In genomic region chr17:82088838-82089722, GRCh38 we compare ENCODE assay signal across 18 cellular contexts. TPM values are rescaled to one million over a fixed set of nuclear protein-coding genes. Genes with fewer than 3 reads are reported as not detected.
DNase-seq lines count a peak whose midpoint lies in the region; ATAC-seq and TF ChIP-seq lines count a peak whose summit lies in the region.
"Had no signal": no experiment of that assay in that cellular context is flagged by ENCODE, and none has a peak within 500 bp of the region (broad histone marks: within the 10 kb centered on the region; RNA-seq: fewer than 3 reads in every experiment).

No MANE protein-coding gene starts in this region.

- H3K27me3 ChIP-seq in mammary epithelial cell (ENCODE audit: insufficient read depth, low read length) (no peaks in the 10 kb centered on the region), IMR-90 (ENCODE audit: control insufficient read depth, insufficient read depth, low read length) (no peaks in the 10 kb centered on the region), left ventricle myocardium inferior (ENCODE audit: low read depth) (no peaks in the 10 kb centered on the region), psoas muscle (ENCODE audit: insufficient read depth in 3 of 3, low read length in 2 of 3) (no peaks in the 10 kb centered on the region)
- H3K27me3 ChIP-seq: BLaER1 treated with 17β-estradiol and CSF1 and Interleukin-3, amounts not matched to agents 10 nM and 100 nM had no signal

- H4K5ac ChIP-seq in IMR-90 (ENCODE audit: low read depth, low read length) = no peak overlapping the region

- TF ChIP-seq POLR2A in IMR-90 (IDR thresholded peaks at IDR 0.05; ENCODE audit: low read depth, low read length) = no peak

- no peak overlapping the region for H2BK20ac ChIP-seq in IMR-90 (ENCODE audit: low read depth, low read length)

- H3K4me3 ChIP-seq in mammary epithelial cell (replicated peaks in 1 of 3; ENCODE audit: insufficient read depth in 1 of 3, low read depth in 2 of 3, low read length in 3 of 3) = no peak overlapping the region
- no peak overlapping the region for H3K4me3 ChIP-seq in IMR-90 (ENCODE audit: insufficient read depth, low read depth, low read length)
- no peak overlapping the region for H3K4me3 ChIP-seq in left ventricle myocardium inferior
- no peak overlapping the region for H3K4me3 ChIP-seq in psoas muscle
- H3K4me3 ChIP-seq: BLaER1 treated with 17β-estradiol and CSF1 and Interleukin-3, amounts not matched to agents 10 nM and 100 nM; GM23338 had no signal

- in situ Hi-C loops in mammary epithelial cell (cut with MboI; ENCODE audit: low sequenced_read_pairs in 2 of 2) (no loop called here), IMR-90 (cut with MboI; ENCODE audit: low sequenced_read_pairs) (no loop called here)

- TF ChIP-seq CTCF in MCF 10A (IDR thresholded peaks at IDR 0.05; ENCODE audit: unreplicated experiment) = no peak
- no peak for TF ChIP-seq CTCF in mammary epithelial cell (conservative IDR thresholded peaks at IDR 0.05 in 1 of 2, IDR thresholded peaks at IDR 0.05 in 1 of 2; ENCODE audit: extremely low read depth in 1 of 2, insufficient read depth in 1 of 2, low read depth in 1 of 2, low read length in 2 of 2)
- TF ChIP-seq CTCF in IMR-90 (conservative IDR thresholded peaks at IDR 0.05; ENCODE audit: low read depth, low read length) = no peak
- TF ChIP-seq CTCF in left ventricle myocardium inferior (IDR thresholded peaks at IDR 0.05; ENCODE audit: borderline replicate concordance) = no peak
- no peak for TF ChIP-seq CTCF in psoas muscle (IDR thresholded peaks at IDR 0.05)

- CTCF ChIA-PET in MCF 10A (lab: Yijun Ruan, JAX) (interaction anchor here (0.7 kb wide), 2 partner anchors 16 to 130 kb away, joined by 3 read pairs; no protein-coding TSS in a partner anchor), mammary epithelial cell (lab: Charles Lee; ENCODE audit: low non-redundant PET) (no interaction called here), IMR-90 (lab: Yijun Ruan, JAX) (no interaction called here)

- H3K9ac ChIP-seq in mammary epithelial cell (ENCODE audit: insufficient read depth, low read length) (no peak overlapping the region), IMR-90 (ENCODE audit: low read depth, low read length) (no peak overlapping the region)
- H3K9ac ChIP-seq: BLaER1 treated with 17β-estradiol and CSF1 and Interleukin-3, amounts not matched to agents 10 nM and 100 nM had no signal

- no peak overlapping the region for H3K23ac ChIP-seq in IMR-90 (ENCODE audit: low read depth, low read length)

- no peak overlapping the region for H3K14ac ChIP-seq in IMR-90 (replicated peaks; ENCODE audit: low read depth, low read length)

- H3K4me1 ChIP-seq in mammary epithelial cell (ENCODE audit: insufficient read depth, low read length) = no peaks in the 10 kb centered on the region
- H3K4me1 ChIP-seq in IMR-90 (ENCODE audit: control insufficient read depth, insufficient read depth, low read length) = no peaks in the 10 kb centered on the region
- no peaks in the 10 kb centered on the region for H3K4me1 ChIP-seq in left ventricle myocardium inferior
- no peaks in the 10 kb centered on the region for H3K4me1 ChIP-seq in psoas muscle
- H3K4me1 ChIP-seq: BLaER1 treated with 17β-estradiol and CSF1 and Interleukin-3, amounts not matched to agents 10 nM and 100 nM had no signal

- no peak overlapping the region for H4K8ac ChIP-seq in IMR-90 (ENCODE audit: low read depth in 2 of 2, low read length in 2 of 2)

- no peak overlapping the region for H4K91ac ChIP-seq in IMR-90 (ENCODE audit: insufficient read depth, low read depth, low read length)

- DNase-seq in MCF 10A (ENCODE audit: unreplicated experiment) (no peak), mammary epithelial cell (no peak), IMR-90 (no peak), left ventricle myocardium inferior (peak; percentile 13), psoas muscle (peak; percentile 11 to 55), HT-29 (ENCODE audit: low spot score) (no peak), NCI-H128 (lab: John Stamatoyannopoulos, UW; ENCODE audit: unreplicated experiment) (no peak)
- DNase-seq: COR-L47; DMS79 treated with DMSO at 0.1 percent for 48 hours; KBM-7; NCI-H1092 treated with DMSO at 0.1 percent for 48 hours; NCI-H187; NCI-H69; NK-92 treated with Interleukin-12 subunit alpha and Interleukin-12 subunit beta, amount 100 ng/mL, for 24 hours; PC-3 had no signal

- no peaks in the 10 kb centered on the region for H3K27me3 Mint-ChIP-seq in MCF 10A (ENCODE audit: insufficient read depth, unreplicated experiment)

- no peak overlapping the region for H2BK5ac ChIP-seq in IMR-90 (ENCODE audit: low read depth, low read length, poor library complexity, severe bottlenecking)

- H2AFZ ChIP-seq in mammary epithelial cell (ENCODE audit: low read depth, low read length) (no peak overlapping the region), IMR-90 (replicated peaks; ENCODE audit: low read length, poor library complexity) (no peak overlapping the region)
- H2AFZ ChIP-seq: GM23338 had no signal

- H2BK120ac ChIP-seq in IMR-90 (ENCODE audit: low read depth, low read length) = no peak overlapping the region

- no peaks in the 10 kb centered on the region for H3K9me3 Mint-ChIP-seq in MCF 10A (ENCODE audit: unreplicated experiment)
- H3K9me3 Mint-ChIP-seq: GM23338 had no signal

- no peak overlapping the region for H3K56ac ChIP-seq in IMR-90 (ENCODE audit: extremely low read depth, insufficient read depth, low read length)

- dilution Hi-C loops in mammary epithelial cell (cut with HindIII; ENCODE audit: low sequenced_read_pairs) = no loop called here
- dilution Hi-C loops in IMR-90 (cut with HindIII; ENCODE audit: low sequenced_read_pairs, unreplicated experiment) = no loop called here

- H3K4me3 Mint-ChIP-seq in MCF 10A (ENCODE audit: unreplicated experiment) = no peak overlapping the region
- H3K4me3 Mint-ChIP-seq: GM23338 had no signal

- no peak overlapping the region for H3K27ac ChIP-seq in mammary epithelial cell (ENCODE audit: insufficient read depth, low read depth, low read length)
- H3K27ac ChIP-seq in IMR-90 (ENCODE audit: insufficient read depth, low read length) = no peak overlapping the region
- no peak overlapping the region for H3K27ac ChIP-seq in left ventricle myocardium inferior (replicated peaks)
- H3K27ac ChIP-seq in psoas muscle = no peak overlapping the region
- H3K27ac ChIP-seq: BLaER1 treated with 17β-estradiol and CSF1 and Interleukin-3, amounts not matched to agents 10 nM and 100 nM had no signal

- 95% methylated on average over 20 of the region's 47 CpGs for WGBS in mammary epithelial cell (ENCODE audit: low coverage, missing lambda C conversion rate)
- 96% methylated on average over 20 of the region's 47 CpGs; no CpG with 5 or more reads in 1 of the 2 experiments for WGBS in IMR-90 (ENCODE audit: extremely low coverage in 2 of 2, insufficient read length in 1 of 2), 2 experiments
- 93 to 95% (median 94%) methylated on average over 42 to 47 of the region's 47 CpGs for WGBS in psoas muscle, 3 donors

- no peak overlapping the region for H3K18ac ChIP-seq in IMR-90 (ENCODE audit: low read depth, low read length)

- peak overlapping the region; percentile 61 for H2AK9ac ChIP-seq in IMR-90 (replicated peaks; ENCODE audit: low read depth, low read length, poor library complexity)

- H3K4me2 ChIP-seq in mammary epithelial cell (ENCODE audit: insufficient read depth, low read depth, low read length) (no peak overlapping the region), IMR-90 (ENCODE audit: low read depth, low read length) (no peak overlapping the region)
- H3K4me2 ChIP-seq: BLaER1 treated with 17β-estradiol and CSF1 and Interleukin-3, amounts not matched to agents 10 nM and 100 nM; GM23338 had no signal

- TF ChIP-seq RAD21 in IMR-90 (IDR thresholded peaks at IDR 0.05; ENCODE audit: low read length) = no peak

- H3K4me1 Mint-ChIP-seq in MCF 10A (ENCODE audit: insufficient read depth, unreplicated experiment) = no peaks in the 10 kb centered on the region
- H3K4me1 Mint-ChIP-seq: GM23338 had no signal

- H3K79me2 ChIP-seq in mammary epithelial cell (ENCODE audit: insufficient read depth, low read length) = peaks cover 97% of the 10 kb centered on the region

- H4K20me1 ChIP-seq in mammary epithelial cell (ENCODE audit: insufficient read depth, low read length) = peaks cover 27% of the 10 kb centered on the region
- peaks cover 5% of the 10 kb centered on the region for H4K20me1 ChIP-seq in IMR-90 (ENCODE audit: insufficient read depth, low read length)

- H3K9me3 ChIP-seq in mammary epithelial cell (replicated peaks; ENCODE audit: insufficient read depth, low read length) (no peaks in the 10 kb centered on the region), IMR-90 (ENCODE audit: control insufficient read depth, insufficient read depth, low read length) (no peaks in the 10 kb centered on the region), left ventricle myocardium inferior (replicated peaks) (no peaks in the 10 kb centered on the region), psoas muscle (no peaks in the 10 kb centered on the region)
- H3K9me3 ChIP-seq: BLaER1 treated with 17β-estradiol and CSF1 and Interleukin-3, amounts not matched to agents 10 nM and 100 nM had no signal

- no peak overlapping the region for H3K27ac Mint-ChIP-seq in MCF 10A (ENCODE audit: low read depth, unreplicated experiment)
- H3K27ac Mint-ChIP-seq: GM23338 had no signal

- H3K36me3 ChIP-seq in mammary epithelial cell (ENCODE audit: insufficient read depth, low read length) (peaks cover 33% of the 10 kb centered on the region), IMR-90 (ENCODE audit: control insufficient read depth, insufficient read depth, low read length) (peaks cover 95% of the 10 kb centered on the region), left ventricle myocardium inferior (peaks cover 100% of the 10 kb centered on the region), psoas muscle (ENCODE audit: insufficient read depth in 1 of 2, low read depth in 1 of 2) (peaks cover 11 to 100% of the 10 kb centered on the region in 2 donors)

- peaks cover 0 to 11% of the 10 kb centered on the region in 2 experiments; a peak in 2 of 4 replicates for H3K79me1 ChIP-seq in IMR-90 (ENCODE audit: low read depth in 1 of 2, low read length in 2 of 2)

- no peak overlapping the region for H3K4ac ChIP-seq in IMR-90 (ENCODE audit: low read depth, low read length)

- peaks cover 83% of the 10 kb centered on the region for H3K36me3 Mint-ChIP-seq in MCF 10A (ENCODE audit: insufficient read depth, unreplicated experiment)

- BruUV-seq in MCF 10A (replicated peaks; lab: Mats Ljungman, UMichigan) (TSS peak; percentile 8), mammary epithelial cell (replicated peaks; lab: Mats Ljungman, UMichigan) (no TSS peak), IMR-90 (replicated peaks; lab: Mats Ljungman, UMichigan) (TSS peak; percentile 44)

- H2AK5ac ChIP-seq in IMR-90 (ENCODE audit: low read depth, low read length) = no peak overlapping the region

- H2BK15ac ChIP-seq in IMR-90 (ENCODE audit: low read depth, low read length) = no peak overlapping the region

- ATAC-seq in IMR-90 (ENCODE audit: low read depth) (no peak), psoas muscle (no peak), GM18861 (IDR thresholded peaks at IDR 0.05; ENCODE audit: unreplicated experiment) (no peak)
- ATAC-seq: GM23338, PC-3 had no signal

- no peaks in the 10 kb centered on the region for H3K9me1 ChIP-seq in IMR-90 (ENCODE audit: insufficient read depth, low read length)

- POLR2A ChIA-PET in MCF 10A (lab: Yijun Ruan, JAX) = interaction anchor here (1.3 kb wide), 1 partner anchor 9 kb away, joined by 6 read pairs; no protein-coding TSS in a partner anchor
- POLR2A ChIA-PET in IMR-90 (lab: Charles Lee; ENCODE audit: unreplicated experiment) = no interaction called here

- intact Hi-C loops in MCF 10A (cut with micrococcal nuclease) = no loop called here
- intact Hi-C loops in mammary epithelial cell (cut with micrococcal nuclease) = no loop called here
- intact Hi-C loops in IMR-90 (cut with micrococcal nuclease) = no loop called here
- intact Hi-C loops in left ventricle myocardium inferior (cut with micrococcal nuclease) = no loop called here
- intact Hi-C loops in psoas muscle (cut with DNase I) = no loop called here

RNA-seq across cellular contexts. Expression of gene FASN, which starts 9.0 kb away (rescaled TPM):
- total RNA-seq in MCF 10A (2022) = 114 and 120 TPM in 2 replicates
- 100 to 1,000 TPM; 126 to 452 TPM for total RNA-seq in mammary epithelial cell
- 217 TPM for polyA plus RNA-seq in mammary epithelial cell
- polyA minus RNA-seq in mammary epithelial cell = 278 TPM
- 12.4 and 15.3 TPM in 2 replicates for total RNA-seq in IMR-90 (2012; rRNA removed)
- 56.0 and 68.5 TPM in 2 replicates for polyA plus RNA-seq in IMR-90 (2012; rRNA removed)
- polyA plus RNA-seq in IMR-90 (2012; cell fraction: cytosol; rRNA removed) = 22.8 and 57.7 TPM in 2 replicates
- polyA plus RNA-seq in IMR-90 (2012; cell fraction: nucleus; rRNA removed; ENCODE audit: low replicate concordance) = 126 and 440 TPM in 2 replicates
- 13.6 TPM for total RNA-seq in left ventricle myocardium inferior
- total RNA-seq in psoas muscle = 10 to 100 TPM; 17.2 to 37.3 (median 23.4) TPM
- 10 to 100 TPM in 2 of 3 donors, 1 to 10 TPM in 1; 8.9 to 26.5 (median 12.0) TPM for polyA plus RNA-seq in psoas muscle
- total RNA-seq in HT-29 (2014; rRNA removed; shearing (Covaris generic)) = 477 and 592 TPM in 2 replicates

RNA-seq across cellular contexts. Expression of gene DUS1L, which starts 23.5 kb away (rescaled TPM):
- 116 and 123 TPM in 2 replicates for total RNA-seq in MCF 10A (2022)
- 10 to 100 TPM; 59.0 to 94.2 TPM for total RNA-seq in mammary epithelial cell
- polyA plus RNA-seq in mammary epithelial cell = 65.9 TPM
- polyA minus RNA-seq in mammary epithelial cell = 74.3 TPM
- 26.9 and 29.0 TPM in 2 replicates for total RNA-seq in IMR-90 (2012; rRNA removed)
- polyA plus RNA-seq in IMR-90 (2012; rRNA removed) = 76.9 and 95.3 TPM in 2 replicates
- 60.1 and 65.0 TPM in 2 replicates for polyA plus RNA-seq in IMR-90 (2012; cell fraction: cytosol; rRNA removed)
- 435 and 1,044 TPM in 2 replicates for polyA plus RNA-seq in IMR-90 (2012; cell fraction: nucleus; rRNA removed; ENCODE audit: low replicate concordance)
- 64.6 TPM for total RNA-seq in left ventricle myocardium inferior
- total RNA-seq in psoas muscle = 100 to 1,000 TPM in 3 of 4 donors, 10 to 100 TPM in 1; 72.6 to 136 (median 104) TPM
- polyA plus RNA-seq in psoas muscle = 100 to 1,000 TPM; 117 to 170 (median 133) TPM
- 320 and 339 TPM in 2 replicates for total RNA-seq in HT-29 (2014; rRNA removed; shearing (Covaris generic))

RNA-seq across cellular contexts. Expression of gene GPS1, which starts 37.4 kb away (rescaled TPM):
- total RNA-seq in MCF 10A (2022) = 96.6 and 100 TPM in 2 replicates
- 10 to 100 TPM; 84.2 to 98.2 TPM for total RNA-seq in mammary epithelial cell
- 103 TPM for polyA plus RNA-seq in mammary epithelial cell
- polyA minus RNA-seq in mammary epithelial cell = 65.6 TPM
- total RNA-seq in IMR-90 (2012; rRNA removed) = 177 and 181 TPM in 2 replicates
- polyA plus RNA-seq in IMR-90 (2012; rRNA removed) = 157 and 168 TPM in 2 replicates
- polyA plus RNA-seq in IMR-90 (2012; cell fraction: cytosol; rRNA removed) = 93.5 and 156 TPM in 2 replicates
- 234 and 517 TPM in 2 replicates for polyA plus RNA-seq in IMR-90 (2012; cell fraction: nucleus; rRNA removed; ENCODE audit: low replicate concordance)
- 85.9 TPM for total RNA-seq in left ventricle myocardium inferior
- 100 to 1,000 TPM in 2 of 4 donors, 10 to 100 TPM in 2; 89.8 to 112 (median 97.7) TPM for total RNA-seq in psoas muscle
- 100 to 1,000 TPM in 2 of 3 donors, 10 to 100 TPM in 1; 87.1 to 114 (median 104) TPM for polyA plus RNA-seq in psoas muscle
- total RNA-seq in HT-29 (2014; rRNA removed; shearing (Covaris generic)) = 281 and 295 TPM in 2 replicates

RNA-seq across cellular contexts. Expression of gene RFNG, which starts 37.5 kb away (rescaled TPM):
- total RNA-seq in MCF 10A (2022) (37.9 and 38.0 TPM in 2 replicates), mammary epithelial cell (10 to 100 TPM; 37.7 to 38.2 TPM), IMR-90 (2012; rRNA removed) (6.8 and 8.6 TPM in 2 replicates), left ventricle myocardium inferior (21.1 TPM), psoas muscle (10 to 100 TPM; 27.1 to 37.3 (median 29.3) TPM)
- polyA plus RNA-seq in mammary epithelial cell (13.6 TPM), IMR-90 (2012; rRNA removed) (47.3 and 51.1 TPM in 2 replicates), psoas muscle (10 to 100 TPM; 31.0 to 40.7 (median 37.3) TPM)
- polyA minus RNA-seq in mammary epithelial cell = 21.2 TPM
- 27.2 and 51.3 TPM in 2 replicates for polyA plus RNA-seq in IMR-90 (2012; cell fraction: cytosol; rRNA removed)
- 271 and 643 TPM in 2 replicates for polyA plus RNA-seq in IMR-90 (2012; cell fraction: nucleus; rRNA removed; ENCODE audit: low replicate concordance)
- total RNA-seq in HT-29 (2014; rRNA removed; shearing (Covaris generic)) = 49.5 and 52.6 TPM in 2 replicates

RNA-seq across cellular contexts. Expression of gene DCXR, which starts 51.6 kb away (rescaled TPM):
- total RNA-seq in MCF 10A (2022) (77.9 and 111 TPM in 2 replicates), mammary epithelial cell (10 to 100 TPM; 27.7 to 68.9 TPM), IMR-90 (2012; rRNA removed) (36.6 and 36.9 TPM in 2 replicates), left ventricle myocardium inferior (219 TPM), psoas muscle (100 to 1,000 TPM; 111 to 216 (median 155) TPM)
- polyA plus RNA-seq in mammary epithelial cell (79.0 TPM), IMR-90 (2012; rRNA removed) (129 and 139 TPM in 2 replicates), psoas muscle (100 to 1,000 TPM; 117 to 158 (median 147) TPM)
- polyA minus RNA-seq in mammary epithelial cell = 52.5 TPM
- 135 and 154 TPM in 2 replicates for polyA plus RNA-seq in IMR-90 (2012; cell fraction: cytosol; rRNA removed)
- polyA plus RNA-seq in IMR-90 (2012; cell fraction: nucleus; rRNA removed; ENCODE audit: low replicate concordance) = 94.9 and 309 TPM in 2 replicates
- total RNA-seq in HT-29 (2014; rRNA removed; shearing (Covaris generic)) = 167 and 221 TPM in 2 replicates

Comparison
In these comparisons a context has a peak if more than half of its experiments do, and no peak if none do; other contexts are left out.
1. DNase-seq: peak in left ventricle myocardium inferior (single experiment) and psoas muscle (2 of 2); none in MCF 10A (single experiment), mammary epithelial cell (single experiment), IMR-90 (single experiment), HT-29 (single experiment) and NCI-H128 (single experiment).